In the genomic region with DNA sequence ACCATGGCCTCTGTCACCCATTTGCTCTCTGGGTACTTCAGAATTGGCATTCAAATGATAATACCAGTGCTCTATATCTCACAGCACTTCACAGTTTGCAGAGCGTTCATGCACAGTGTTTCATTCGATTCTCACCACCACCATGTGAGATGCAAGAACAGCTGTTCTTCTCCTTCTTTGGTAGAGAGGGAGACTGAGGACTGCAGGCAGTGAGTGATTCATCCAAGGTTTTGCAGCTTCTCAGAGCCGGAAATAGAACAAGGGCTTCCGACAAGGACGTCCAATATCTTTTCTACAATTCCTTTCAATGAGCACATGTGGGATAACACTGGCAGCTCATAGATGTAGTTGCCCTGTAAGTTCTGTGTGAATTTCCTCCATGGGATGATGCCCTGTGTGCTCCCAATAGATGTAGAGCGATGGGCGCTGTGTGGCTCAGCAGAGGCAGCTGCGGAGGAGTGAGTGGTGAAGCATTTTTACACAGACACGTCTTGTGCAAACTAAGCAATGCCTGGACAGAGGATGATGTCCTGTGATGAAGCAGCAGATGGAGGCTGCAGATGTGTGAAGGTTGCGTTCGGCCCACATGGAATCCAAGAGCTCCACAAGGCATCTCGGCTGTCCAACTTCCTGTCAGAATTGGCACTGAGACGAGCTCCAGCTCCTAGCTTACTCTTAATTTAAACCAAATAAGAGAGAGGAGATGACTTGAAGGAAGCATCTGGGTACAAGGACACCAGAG, we compare ENCODE assay signal across 16 cellular contexts. TPM values are rescaled to one million over a fixed set of nuclear protein-coding genes. Genes with fewer than 3 reads are reported as not detected.
"Had no signal": no experiment of that assay in that cellular context is flagged by ENCODE, and none has a peak within 500 bp of the region (broad histone marks: within the 10 kb centered on the region; RNA-seq: fewer than 3 reads in every experiment).

No MANE protein-coding gene starts in this region.

- H3K27me3 ChIP-seq: esophagus muscularis mucosa, tibial artery, vagina had no signal

- H3K4me1 ChIP-seq: esophagus muscularis mucosa, vagina had no signal

- H3K27ac ChIP-seq: esophagus muscularis mucosa, skin epidermis, vagina had no signal

- H3K9me3 ChIP-seq: esophagus muscularis mucosa, tibial artery, vagina had no signal

- DNase-seq: activated CD4-positive, alpha-beta T cell treated with anti-CD3 and anti-CD28 coated beads for 48 hours; activated T-cell treated with anti-CD3 and anti-CD28 coated beads for 4 hours; foreskin melanocyte; kidney glomerular epithelial cell; tibial artery had no signal

- ATAC-seq: natural killer cell treated with Interleukin-12 subunit alpha and Interleukin-12 subunit beta and Interleukin-15 and Interleukin-18, amount 100 ng/mL, for 72 hours had no signal

- H3K36me3 ChIP-seq: esophagus muscularis mucosa, tibial artery, vagina had no signal

- H3K4me3 ChIP-seq: esophagus muscularis mucosa, skin epidermis, tibial artery, vagina had no signal

RNA-seq across cellular contexts. Expression of a gene that starts 24.9 kb away (rescaled TPM):
- total RNA-seq: activated CD8-positive, alpha-beta memory T cell treated with anti-CD3 and anti-CD28 coated beads for 36 hours; activated T-helper 2 cell treated with anti-CD3 and anti-CD28 coated beads, Interferon-gamma antibody, Interleukin-2, Interleukin-4, amounts not matched to agents 10 μg/mL and 5 μg/mL and 100 μg/mL, durations not matched to agents 14 hours and 24 hours and 36 hours; chondrocyte; esophagus muscularis mucosa; lung microvascular endothelial cell; mucosa of gallbladder; natural killer cell treated with Interleukin-12 subunit alpha and Interleukin-12 subunit beta and Interleukin-15 and Interleukin-18, amount 100 ng/mL, for 72 hours; osteocyte; renal cortical epithelial cell; vagina had no signal
